In the genomic region with DNA sequence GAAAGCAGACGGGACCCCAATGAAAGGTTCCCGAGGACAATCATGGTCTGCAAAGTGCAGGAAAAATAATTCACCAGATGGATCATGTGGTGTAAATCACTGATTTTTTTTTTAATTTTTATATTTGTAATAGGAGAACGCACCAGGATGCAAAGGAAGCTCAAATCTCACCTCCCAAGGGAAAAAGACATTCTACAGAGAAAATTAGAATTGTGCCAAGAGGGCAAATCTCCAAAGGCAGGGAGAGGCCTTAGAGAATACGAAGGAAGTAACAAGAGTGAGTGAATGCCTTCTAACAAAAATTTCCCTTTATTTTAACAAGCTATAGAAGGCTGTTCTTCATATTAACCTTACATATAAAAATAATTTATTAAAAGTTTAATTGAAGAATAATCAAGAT, we compare ENCODE assay signal across 15 cellular contexts.
"Had no signal": no experiment of that assay in that cellular context is flagged by ENCODE, and none has a peak within 500 bp of the region (broad histone marks: within the 10 kb centered on the region; RNA-seq: fewer than 3 reads in every experiment).

No MANE protein-coding gene starts in this region.

- H3K36me3 ChIP-seq: breast epithelium, heart left ventricle, upper lobe of right lung had no signal

- DNase-seq: activated CD4-positive, alpha-beta T cell treated with anti-CD3 and anti-CD28 coated beads for 4 hours; activated CD8-positive, alpha-beta memory T cell treated with anti-CD3 and anti-CD28 coated beads, Interleukin-2, amount 50 U/mL, for 48 hours; activated CD8-positive, alpha-beta T cell treated with anti-CD3 and anti-CD28 coated beads, Interleukin-2, amount 10 ng/mL, durations not matched to agents 7 days and 5 days; anterior cingulate cortex; dorsolateral prefrontal cortex; heart left ventricle; stimulated activated CD4-positive, alpha-beta T cell treated with anti-CD3 and anti-CD28 coated beads, Interleukin-12 subunit alpha, Interleukin-12 subunit beta, amount 100 ng/mL, for 4 hours; stimulated activated naive CD4-positive, alpha-beta T cell treated with Interleukin-2 at 50 U/mL for 16 hours; T1000; testis; upper lobe of right lung had no signal

- H3K4me3 Mint-ChIP-seq: activated CD8-positive, alpha-beta T cell treated with anti-CD3 and anti-CD28 coated beads, Interleukin-2, amount 10 ng/mL, durations not matched to agents 7 days and 5 days; neural crest cell had no signal

- H3K9me3 ChIP-seq: breast epithelium, heart left ventricle, testis, upper lobe of right lung had no signal

- H3K4me1 ChIP-seq: breast epithelium, testis had no signal

- H3K36me3 Mint-ChIP-seq: activated naive CD4-positive, alpha-beta T cell treated with anti-CD3 and anti-CD28 coated beads, Interleukin-2, amount 50 U/mL, for 72 hours had no signal

- H3K27me3 ChIP-seq: breast epithelium, dorsolateral prefrontal cortex, heart left ventricle, testis, upper lobe of right lung had no signal

- ATAC-seq: activated CD8-positive, alpha-beta T cell treated with anti-CD3 and anti-CD28 coated beads, Interleukin-2, amount 10 ng/mL, durations not matched to agents 7 days and 5 days; activated naive CD4-positive, alpha-beta T cell treated with anti-CD3 and anti-CD28 coated beads, Interleukin-2, amount 50 U/mL, for 72 hours; heart left ventricle; left lobe of liver; upper lobe of right lung had no signal

- H3K27ac Mint-ChIP-seq: activated CD8-positive, alpha-beta T cell treated with anti-CD3 and anti-CD28 coated beads, Interleukin-2, amount 10 ng/mL, durations not matched to agents 7 days and 5 days had no signal

- H3K27ac ChIP-seq: breast epithelium, dorsolateral prefrontal cortex, heart left ventricle, testis, upper lobe of right lung had no signal

- H3K4me3 ChIP-seq: breast epithelium, dorsolateral prefrontal cortex, heart left ventricle, testis, upper lobe of right lung had no signal

- H3K9me3 Mint-ChIP-seq: activated naive CD4-positive, alpha-beta T cell treated with anti-CD3 and anti-CD28 coated beads, Interleukin-2, amount 50 U/mL, for 72 hours; neural crest cell had no signal
